In genomic region chr7:44044315-44045225, GRCh38 we compare ENCODE assay signal across 8 cellular contexts. TPM values are rescaled to one million over a fixed set of nuclear protein-coding genes. Genes with fewer than 3 reads are reported as not detected.
DNase-seq lines count a peak whose midpoint lies in the region; ATAC-seq and TF ChIP-seq lines count a peak whose summit lies in the region.

Gene DBNL (plus strand): TSS chr7:44044702. CDS start chr7:44044738, 36 bp downstream.

- H3K27me3 Mint-ChIP-seq in activated T-helper 2 cell treated with anti-CD3 and anti-CD28 coated beads, Interferon-gamma antibody, Interleukin-2, Interleukin-4, amounts not matched to agents 10 μg/mL and 5 μg/mL and 100 μg/mL, durations not matched to agents 14 hours and 24 hours and 36 hours (ENCODE audit: low read depth), result no peaks in the 10 kb centered on the region
- no peaks in the 10 kb centered on the region for H3K27me3 Mint-ChIP-seq in natural killer cell treated with Interleukin-12 subunit alpha and Interleukin-12 subunit beta and Interleukin-15 and Interleukin-18, amount 100 ng/mL, for 72 hours

- H3K9me3 Mint-ChIP-seq in activated T-helper 2 cell treated with anti-CD3 and anti-CD28 coated beads, Interferon-gamma antibody, Interleukin-2, Interleukin-4, amounts not matched to agents 10 μg/mL and 5 μg/mL and 100 μg/mL, durations not matched to agents 14 hours and 24 hours and 36 hours, result no peaks in the 10 kb centered on the region
- no peaks in the 10 kb centered on the region for H3K9me3 Mint-ChIP-seq in natural killer cell treated with Interleukin-12 subunit alpha and Interleukin-12 subunit beta and Interleukin-15 and Interleukin-18, amount 100 ng/mL, for 72 hours

- H3K4me3 ChIP-seq in fibroblast of mammary gland (ENCODE audit: control insufficient read depth, low read depth, low read length), result peak within 1 kb of the TSS; percentile 88

- DNase-seq in DMS53 treated with DMSO at 0.1 percent for 48 hours (lab: John Stamatoyannopoulos, UW; ENCODE audit: unreplicated experiment) (peak; percentile 87), KBM-7 (peak; percentile 81), RPMI7951 (ENCODE audit: low read depth) (peak; percentile 92), fibroblast of mammary gland (ENCODE audit: low read depth) (peak; percentile 74)
- DNase-seq in activated T-helper 2 cell treated with anti-CD3 and anti-CD28 coated beads, Interferon-gamma antibody, Interleukin-2, Interleukin-4, amounts not matched to agents 10 μg/mL and 5 μg/mL and 100 μg/mL, durations not matched to agents 14 hours and 24 hours and 36 hours (ENCODE audit: low spot score), result peak; percentile 89
- DNase-seq in natural killer cell treated with Interleukin-12 subunit alpha and Interleukin-12 subunit beta and Interleukin-15 and Interleukin-18, amount 100 ng/mL, for 72 hours (ENCODE audit: low spot score), result peak; percentile 96
- peak; percentile 89 for DNase-seq in stimulated activated naive CD4-positive, alpha-beta T cell treated with Interleukin-2 at 50 U/mL for 16 hours (lab: John Stamatoyannopoulos, UW)

- peak within 1 kb of the TSS; percentile 87 for H3K27ac Mint-ChIP-seq in activated T-helper 2 cell treated with anti-CD3 and anti-CD28 coated beads, Interferon-gamma antibody, Interleukin-2, Interleukin-4, amounts not matched to agents 10 μg/mL and 5 μg/mL and 100 μg/mL, durations not matched to agents 14 hours and 24 hours and 36 hours
- peak within 1 kb of the TSS; percentile 87 to 92 for H3K27ac Mint-ChIP-seq in natural killer cell treated with Interleukin-12 subunit alpha and Interleukin-12 subunit beta and Interleukin-15 and Interleukin-18, amount 100 ng/mL, for 72 hours

- intact Hi-C loops in activated T-helper 2 cell treated with anti-CD3 and anti-CD28 coated beads, Interferon-gamma antibody, Interleukin-2, Interleukin-4, amounts not matched to agents 10 μg/mL and 5 μg/mL and 100 μg/mL, durations not matched to agents 14 hours and 24 hours and 36 hours (cut with micrococcal nuclease), result loop anchor here (1.0 kb wide), 2 partner anchors 25 to 38 kb away; partner anchors contain the start of gene POLM

- ATAC-seq in GM21619 (IDR thresholded peaks at IDR 0.05; ENCODE audit: unreplicated experiment), result peak; percentile 68
- peak; percentile 88 to 95 for ATAC-seq in natural killer cell treated with Interleukin-12 subunit alpha and Interleukin-12 subunit beta and Interleukin-15 and Interleukin-18, amount 100 ng/mL, for 72 hours

- in situ Hi-C loops in KBM-7 (cut with MboI; ENCODE audit: low pct_unique_long_range_greater_than_20kb, low sequenced_read_pairs), result no loop called here

- H3K4me1 Mint-ChIP-seq in activated T-helper 2 cell treated with anti-CD3 and anti-CD28 coated beads, Interferon-gamma antibody, Interleukin-2, Interleukin-4, amounts not matched to agents 10 μg/mL and 5 μg/mL and 100 μg/mL, durations not matched to agents 14 hours and 24 hours and 36 hours (ENCODE audit: low read depth), result peaks cover 30% of the 10 kb centered on the region
- H3K4me1 Mint-ChIP-seq in natural killer cell treated with Interleukin-12 subunit alpha and Interleukin-12 subunit beta and Interleukin-15 and Interleukin-18, amount 100 ng/mL, for 72 hours (ENCODE audit: low read depth in 2 of 2), result peaks cover 39 to 43% of the 10 kb centered on the region in 2 donors

- no peak for TF ChIP-seq CTCF in fibroblast of mammary gland (conservative IDR thresholded peaks at IDR 0.05; ENCODE audit: control insufficient read depth, insufficient read depth, low read depth, low read length)

- peaks cover 38% of the 10 kb centered on the region for H3K36me3 Mint-ChIP-seq in activated T-helper 2 cell treated with anti-CD3 and anti-CD28 coated beads, Interferon-gamma antibody, Interleukin-2, Interleukin-4, amounts not matched to agents 10 μg/mL and 5 μg/mL and 100 μg/mL, durations not matched to agents 14 hours and 24 hours and 36 hours (ENCODE audit: low read depth)
- peaks cover 21% of the 10 kb centered on the region for H3K36me3 Mint-ChIP-seq in natural killer cell treated with Interleukin-12 subunit alpha and Interleukin-12 subunit beta and Interleukin-15 and Interleukin-18, amount 100 ng/mL, for 72 hours

- peak within 1 kb of the TSS; percentile 90 for H3K4me3 Mint-ChIP-seq in activated T-helper 2 cell treated with anti-CD3 and anti-CD28 coated beads, Interferon-gamma antibody, Interleukin-2, Interleukin-4, amounts not matched to agents 10 μg/mL and 5 μg/mL and 100 μg/mL, durations not matched to agents 14 hours and 24 hours and 36 hours (ENCODE audit: low read depth)
- H3K4me3 Mint-ChIP-seq in natural killer cell treated with Interleukin-12 subunit alpha and Interleukin-12 subunit beta and Interleukin-15 and Interleukin-18, amount 100 ng/mL, for 72 hours, result peak within 1 kb of the TSS; percentile 91

RNA-seq across cellular contexts. Expression of gene DBNL, which starts in this region (rescaled TPM):
- total RNA-seq in RPMI7951 (2014; rRNA removed; shearing (Covaris generic)), result 123 and 148 TPM in 2 replicates
- 131 and 143 TPM in 2 replicates for total RNA-seq in activated T-helper 2 cell treated with anti-CD3 and anti-CD28 coated beads, Interferon-gamma antibody, Interleukin-2, Interleukin-4, amounts not matched to agents 10 μg/mL and 5 μg/mL and 100 μg/mL, durations not matched to agents 14 hours and 24 hours and 36 hours
- 100 to 1,000 TPM; 173 to 202 TPM for total RNA-seq in natural killer cell treated with Interleukin-12 subunit alpha and Interleukin-12 subunit beta and Interleukin-15 and Interleukin-18, amount 100 ng/mL, for 72 hours

Comparison
In these comparisons a context has a peak if more than half of its experiments do, and no peak if none do; other contexts are left out.
1. Peak in every context shown above with its lines: DNase-seq, ATAC-seq and H3K4me3 ChIP-seq.